In genomic region chr1:23444104-23444533, GRCh38 we compare ENCODE assay signal across 1 cellular context.
TF ChIP-seq lines count a peak whose summit lies in the region.

No MANE protein-coding gene starts in this region.

TF ChIP-seq in WTC11, 78 proteins besides CTCF, POLR2A, EP300 and RAD21 (continued from another document):
- TF ChIP-seq ATF3 (CRISPR knock-in tag; conservative IDR thresholded peaks at IDR 0.05) (no peak), ZBTB21 (CRISPR knock-in tag; IDR thresholded peaks at IDR 0.05; ENCODE audit: borderline replicate concordance) (no peak), RORB (CRISPR knock-in tag; IDR thresholded peaks at IDR 0.05) (no peak), PRDM15 (CRISPR knock-in tag; IDR thresholded peaks at IDR 0.05) (no peak), SOX15 (CRISPR knock-in tag; IDR thresholded peaks at IDR 0.05) (no peak), ZNF219 (CRISPR knock-in tag; IDR thresholded peaks at IDR 0.05; ENCODE audit: borderline replicate concordance) (no peak), ZNF263 (CRISPR knock-in tag; IDR thresholded peaks at IDR 0.05; ENCODE audit: low read depth) (no peak), NFE2L1 (CRISPR knock-in tag; IDR thresholded peaks at IDR 0.05) (no peak)
